In the genomic region with DNA sequence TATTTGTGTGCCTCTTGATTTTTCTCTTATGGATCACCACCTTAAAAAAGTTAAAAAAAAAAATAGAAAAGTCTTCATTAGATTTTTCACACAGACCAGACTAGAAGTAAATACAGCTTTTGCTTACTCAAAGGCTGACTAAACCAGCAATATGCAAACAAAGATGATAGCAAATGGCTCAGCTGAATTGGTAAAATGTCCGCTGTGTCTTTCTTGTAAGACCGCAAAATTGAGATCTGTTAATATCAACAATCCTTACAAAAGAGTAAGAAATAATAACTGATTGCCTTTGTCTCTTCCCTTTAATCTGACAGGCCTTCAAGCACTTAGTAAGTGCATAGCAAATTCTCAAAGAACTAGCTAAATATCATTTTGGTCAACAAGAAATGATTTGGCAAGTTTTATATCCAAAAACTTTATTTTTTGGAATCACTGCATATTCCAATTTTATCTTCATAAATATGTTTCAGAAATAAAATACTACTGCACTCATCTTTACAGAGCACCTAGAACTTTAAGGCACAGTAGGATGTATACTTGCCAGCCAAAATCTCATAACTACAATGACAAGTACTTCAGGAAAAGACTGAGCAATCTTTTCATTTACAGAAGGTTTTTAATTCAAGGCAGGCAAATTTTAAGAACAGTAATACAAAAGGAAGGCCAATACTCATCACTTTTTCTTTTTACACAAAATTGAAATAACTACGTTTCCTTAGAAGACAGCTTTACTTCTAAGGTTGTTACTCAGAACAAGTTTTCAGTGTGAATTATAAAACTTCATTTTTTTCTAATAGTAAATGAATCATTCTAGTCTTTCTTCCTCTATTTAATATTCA, we compare ENCODE assay signal across 8 cellular contexts. TPM values are rescaled to one million over a fixed set of nuclear protein-coding genes. Genes with fewer than 3 reads are reported as not detected.
DNase-seq lines count a peak whose midpoint lies in the region; ATAC-seq, FAIRE-seq and TF ChIP-seq lines count a peak whose summit lies in the region.

No MANE protein-coding gene starts in this region.

- H3K36me3 Mint-ChIP-seq in activated T-helper 17 cell treated with anti-CD3 and anti-CD28 coated beads, Interleukin-2, amount 50 U/mL, for 72 hours (ENCODE audit: low read depth): peaks cover 47% of the 10 kb centered on the region
- H3K36me3 Mint-ChIP-seq in memory B cell: peaks cover 9% of the 10 kb centered on the region
- peaks cover 4% of the 10 kb centered on the region for H3K36me3 Mint-ChIP-seq in nephron progenitor cell (ENCODE audit: low read depth)

- under 1% methylated on average over 3 of the region's 3 CpGs for WGBS in A549 (ENCODE audit: missing lambda C conversion rate)

- peak overlapping the region; percentile 65 for H3K27ac Mint-ChIP-seq in activated T-helper 17 cell treated with anti-CD3 and anti-CD28 coated beads, Interleukin-2, amount 50 U/mL, for 72 hours
- peak overlapping the region; percentile 99 for H3K27ac Mint-ChIP-seq in memory B cell
- H3K27ac Mint-ChIP-seq in nephron progenitor cell: no peak overlapping the region

- H3K27ac ChIP-seq in A549: peak overlapping the region; percentile 69 to 82

- FAIRE-seq in A549 (lab: Jason Lieb, UNC): no peak

- no peak for TF ChIP-seq EP300 in A549 (IDR thresholded peaks at IDR 0.05)

- H3K4me3 Mint-ChIP-seq in activated T-helper 17 cell treated with anti-CD3 and anti-CD28 coated beads, Interleukin-2, amount 50 U/mL, for 72 hours: peak overlapping the region; percentile 96
- H3K4me3 Mint-ChIP-seq in memory B cell (peak overlapping the region; percentile 90), nephron progenitor cell (no peak overlapping the region)

- CTCF ChIA-PET in A549 (lab: Yijun Ruan, JAX): interaction anchor here (0.9 to 1.1 kb wide), 2 partner anchors 9 to 36 kb away, joined by 3 read pairs; no protein-coding TSS in a partner anchor

- no peak for TF ChIP-seq POLR2A in A549 (IDR thresholded peaks at IDR 0.05; ENCODE audit: low read length)

- no peaks in the 10 kb centered on the region for H3K27me3 Mint-ChIP-seq in activated T-helper 17 cell treated with anti-CD3 and anti-CD28 coated beads, Interleukin-2, amount 50 U/mL, for 72 hours
- H3K27me3 Mint-ChIP-seq in memory B cell: no peaks in the 10 kb centered on the region
- no peaks in the 10 kb centered on the region for H3K27me3 Mint-ChIP-seq in nephron progenitor cell (ENCODE audit: low read depth, poor library complexity)

- H3K4me2 ChIP-seq in A549: peak overlapping the region; percentile 85

- POLR2A ChIA-PET in A549 (lab: Yijun Ruan, JAX): interaction anchor here (1.2 kb wide), 1 partner anchor 43 kb away, joined by 9 read pairs; the partner anchor contains the start of gene WBP4

- no peaks in the 10 kb centered on the region for H3K9me3 ChIP-seq in A549

- TF ChIP-seq CTCF in A549 (IDR thresholded peaks at IDR 0.05) (no peak), nephron progenitor cell (IDR thresholded peaks at IDR 0.05) (no peak)

- peak in 1 of 2 experiments; percentile 62; a peak in 3 of 6 replicates for ATAC-seq in A549
- ATAC-seq in HG02885 (IDR thresholded peaks at IDR 0.05; ENCODE audit: poor library complexity, unreplicated experiment): peak; percentile 25
- peak; percentile 44 for ATAC-seq in activated T-helper 17 cell treated with anti-CD3 and anti-CD28 coated beads, Interleukin-2, amount 50 U/mL, for 72 hours (replicated peaks)
- ATAC-seq in memory B cell (ENCODE audit: low read depth): peak; percentile 13

- H3K4me1 Mint-ChIP-seq in activated T-helper 17 cell treated with anti-CD3 and anti-CD28 coated beads, Interleukin-2, amount 50 U/mL, for 72 hours: peaks cover 29% of the 10 kb centered on the region
- peaks cover 33% of the 10 kb centered on the region for H3K4me1 Mint-ChIP-seq in memory B cell
- H3K4me1 Mint-ChIP-seq in nephron progenitor cell: peaks cover 22% of the 10 kb centered on the region

- peak overlapping the region; percentile 54 for H3K4me3 ChIP-seq in A549

- TF ChIP-seq RAD21 in A549 (conservative IDR thresholded peaks at IDR 0.05 in 1 of 2, IDR thresholded peaks at IDR 0.05 in 1 of 2): no peak

- DNase-seq in A549 (ENCODE audit: low read depth in 1 of 2, low spot score in 1 of 2) (peak in 1 of 2 experiments; percentile 58), memory B cell (ENCODE audit: low spot score in 2 of 2) (peak in 1 of 2 donors; percentile 24), putamen (ENCODE audit: low spot score) (no peak), nephron progenitor cell (no peak), NCI-H446 (lab: John Stamatoyannopoulos, UW) (no peak)
- DNase-seq in activated effector memory CD4-positive, alpha-beta T cell treated with Interleukin-2 at 50 U/mL for 16 hours: no peak

- no peaks in the 10 kb centered on the region for H3K9me3 Mint-ChIP-seq in activated T-helper 17 cell treated with anti-CD3 and anti-CD28 coated beads, Interleukin-2, amount 50 U/mL, for 72 hours
- no peaks in the 10 kb centered on the region for H3K9me3 Mint-ChIP-seq in memory B cell
- H3K9me3 Mint-ChIP-seq in nephron progenitor cell: no peaks in the 10 kb centered on the region

- peaks cover 31% of the 10 kb centered on the region; the same call in 2 of the 3 replicates for H3K4me1 ChIP-seq in A549

TF ChIP-seq in A549, 52 proteins besides CTCF, POLR2A, EP300 and RAD21:
- no peak for TF ChIP-seq FOSL2 (IDR thresholded peaks at IDR 0.05)
- peak; percentile 23; the same call in 1 of the 2 replicates for TF ChIP-seq FOSL2 (CRISPR knock-in tag; IDR thresholded peaks at IDR 0.05)
- no peak for TF ChIP-seq CEBPB (IDR thresholded peaks at IDR 0.05)

RNA-seq across cellular contexts. Expression of gene ELF1, which starts 1.2 kb away (rescaled TPM):
- polyA plus RNA-seq in A549 (2011; rRNA removed): 40.5 and 45.0 TPM in 2 replicates
- polyA plus RNA-seq in A549 (2012; cell fraction: cytosol; rRNA removed): 7.7 and 10.1 TPM in 2 replicates
- polyA plus RNA-seq in A549 (2012; cell fraction: nucleus; rRNA removed): 7.4 and 7.7 TPM in 2 replicates
- polyA plus RNA-seq in A549 (2017; fragmentation: RNase III; extraction: RNeasy Plus Mini Kit Qiagen cat#74134 plus additional on column Dnase treatment): 21.4 to 27.1 TPM (median 24.9 TPM) in 3 replicates
- polyA minus RNA-seq in A549 (2011; rRNA and poly(A)+ RNA removed): 26.2 and 30.5 TPM in 2 replicates
- 10 to 100 TPM; 76.0 to 80.1 TPM for total RNA-seq in activated T-helper 17 cell treated with anti-CD3 and anti-CD28 coated beads, Interleukin-2, amount 50 U/mL, for 72 hours

RNA-seq across cellular contexts. Expression of gene WBP4, which starts 43.3 kb away (rescaled TPM):
- polyA plus RNA-seq in A549 (2011; rRNA removed) (7.5 and 13.9 TPM in 2 replicates), A549 (2017; fragmentation: RNase III; extraction: RNeasy Plus Mini Kit Qiagen cat#74134 plus additional on column Dnase treatment) (9.0 to 9.8 TPM (median 9.3 TPM) in 3 replicates)
- 2.6 and 3.5 TPM in 2 replicates for polyA plus RNA-seq in A549 (2012; cell fraction: cytosol; rRNA removed)
- 0.91 and 1.4 TPM in 2 replicates for polyA plus RNA-seq in A549 (2012; cell fraction: nucleus; rRNA removed)
- 1.2 TPM in 2 replicates for polyA minus RNA-seq in A549 (2011; rRNA and poly(A)+ RNA removed)
- total RNA-seq in activated T-helper 17 cell treated with anti-CD3 and anti-CD28 coated beads, Interleukin-2, amount 50 U/mL, for 72 hours: 10 to 100 TPM in 1 of 2 donors, 1 to 10 TPM in 1; 9.7 to 10.6 TPM
